1 cellular context compared by ENCODE assay signal in the genomic region with DNA sequence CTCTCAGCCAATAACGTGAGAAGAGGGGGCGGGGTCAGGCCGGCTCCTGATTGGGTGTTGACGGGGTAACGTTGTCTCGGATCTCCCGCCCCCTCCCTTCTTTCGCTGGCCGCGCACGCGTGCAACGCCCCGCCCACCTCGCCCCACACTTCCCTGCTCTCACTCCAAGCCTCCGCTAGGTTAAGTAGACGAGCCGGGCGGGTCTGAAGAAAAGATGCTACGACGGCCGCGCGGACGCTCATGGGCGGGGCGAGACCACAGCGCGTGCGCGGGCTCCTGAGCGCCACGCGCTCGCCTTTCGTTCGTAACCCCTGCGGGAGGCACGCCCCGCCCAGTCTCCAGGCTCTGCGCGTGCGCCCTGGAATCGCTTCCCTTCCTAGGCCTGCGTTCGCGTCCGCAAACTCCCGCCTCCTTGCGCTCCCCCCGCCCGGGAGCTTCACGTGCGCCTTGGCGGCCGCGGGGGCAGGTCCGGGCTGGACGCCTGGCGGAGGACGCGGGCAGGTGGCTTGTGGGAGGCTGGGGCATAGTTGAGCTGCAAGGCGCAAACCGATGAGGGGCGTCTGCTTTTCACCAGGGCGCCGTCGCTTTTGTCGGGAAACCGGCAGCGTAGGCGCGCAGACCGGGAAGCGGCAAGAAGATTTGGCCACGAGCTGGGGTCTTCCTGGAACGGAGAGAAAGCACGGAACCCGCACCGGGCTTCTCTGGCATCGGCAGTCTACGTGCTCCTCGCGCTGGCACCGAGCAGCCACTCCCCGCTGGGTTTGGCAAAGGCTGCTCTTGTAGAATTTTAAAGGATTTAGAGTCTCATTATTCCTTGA.
TF ChIP-seq lines count a peak whose summit lies in the region.

No MANE protein-coding gene starts in this region.

TF ChIP-seq in IMR-90, 13 proteins besides CTCF, POLR2A, EP300 and RAD21 (continued from another document):
- TF ChIP-seq, protein P1, sequence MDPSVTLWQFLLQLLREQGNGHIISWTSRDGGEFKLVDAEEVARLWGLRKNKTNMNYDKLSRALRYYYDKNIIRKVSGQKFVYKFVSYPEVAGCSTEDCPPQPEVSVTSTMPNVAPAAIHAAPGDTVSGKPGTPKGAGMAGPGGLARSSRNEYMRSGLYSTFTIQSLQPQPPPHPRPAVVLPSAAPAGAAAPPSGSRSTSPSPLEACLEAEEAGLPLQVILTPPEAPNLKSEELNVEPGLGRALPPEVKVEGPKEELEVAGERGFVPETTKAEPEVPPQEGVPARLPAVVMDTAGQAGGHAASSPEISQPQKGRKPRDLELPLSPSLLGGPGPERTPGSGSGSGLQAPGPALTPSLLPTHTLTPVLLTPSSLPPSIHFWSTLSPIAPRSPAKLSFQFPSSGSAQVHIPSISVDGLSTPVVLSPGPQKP (IDR thresholded peaks at IDR 0.05; ENCODE audit: borderline replicate concordance, low read depth, low read length), result no peak
- TF ChIP-seq FOS (IDR thresholded peaks at IDR 0.05; ENCODE audit: low read depth, low read length) (no peak), NFE2L2 (IDR thresholded peaks at IDR 0.05; ENCODE audit: low read depth, low read length) (no peak), CHD1 (IDR thresholded peaks at IDR 0.05; ENCODE audit: low read depth, low read length) (no peak), BHLHE40 (IDR thresholded peaks at IDR 0.05; ENCODE audit: low read depth, low read length) (peak; percentile 99), SMC3 (IDR thresholded peaks at IDR 0.05; ENCODE audit: low read depth, low read length) (no peak; the same call in none of the 2 replicates), MXI1 (IDR thresholded peaks at IDR 0.05; ENCODE audit: borderline replicate concordance, low read depth, low read length) (peak; percentile 60; the same call in 1 of the 2 replicates), MAFK (IDR thresholded peaks at IDR 0.05; ENCODE audit: low read depth, low read length) (no peak)
- TF ChIP-seq, protein P2, sequence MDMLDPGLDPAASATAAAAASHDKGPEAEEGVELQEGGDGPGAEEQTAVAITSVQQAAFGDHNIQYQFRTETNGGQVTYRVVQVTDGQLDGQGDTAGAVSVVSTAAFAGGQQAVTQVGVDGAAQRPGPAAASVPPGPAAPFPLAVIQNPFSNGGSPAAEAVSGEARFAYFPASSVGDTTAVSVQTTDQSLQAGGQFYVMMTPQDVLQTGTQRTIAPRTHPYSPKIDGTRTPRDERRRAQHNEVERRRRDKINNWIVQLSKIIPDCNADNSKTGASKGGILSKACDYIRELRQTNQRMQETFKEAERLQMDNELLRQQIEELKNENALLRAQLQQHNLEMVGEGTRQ (IDR thresholded peaks at IDR 0.05; ENCODE audit: low read depth, low read length), result peak; percentile 86
TF ChIP-seq in IMR-90: peak in this region for 4.
